ENCODE assay signal across 21 cellular contexts in the genomic region with DNA sequence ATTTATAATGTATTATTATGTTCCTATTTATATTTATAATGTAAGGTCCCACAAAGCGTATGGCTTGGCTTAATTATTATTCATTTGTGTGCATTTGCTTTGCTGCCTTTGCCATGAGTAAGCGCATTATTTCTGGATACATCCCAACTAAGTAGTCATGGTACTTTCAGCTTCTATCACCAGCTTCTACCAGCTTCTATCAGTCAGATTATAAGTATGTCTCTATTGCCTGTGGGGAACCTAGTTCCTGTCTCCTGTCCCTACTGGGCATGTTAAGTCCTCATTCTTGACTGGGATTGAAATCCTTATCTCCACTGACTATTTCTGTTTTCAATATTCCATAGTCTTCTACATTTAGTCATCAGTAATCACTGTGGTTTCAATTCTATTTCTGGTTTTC. TPM values are rescaled to one million over a fixed set of nuclear protein-coding genes. Genes with fewer than 3 reads are reported as not detected.
DNase-seq lines count a peak whose midpoint lies in the region; ATAC-seq and TF ChIP-seq lines count a peak whose summit lies in the region.
"Had no signal": no experiment of that assay in that cellular context is flagged by ENCODE, and none has a peak within 500 bp of the region (broad histone marks: within the 10 kb centered on the region; RNA-seq: fewer than 3 reads in every experiment).

No MANE protein-coding gene starts in this region.

- H3K9ac ChIP-seq in adipocyte (ENCODE audit: low read length), result no peak overlapping the region

- DNase-seq in AG04450 (ENCODE audit: low read depth, low spot score) (peak; percentile 33), HPDE6-E6E7 (ENCODE audit: extremely low spot score) (peak; percentile 28), adipocyte (ENCODE audit: low read depth) (peak; percentile 1), foreskin fibroblast (peak; percentile 56 to 65), chondrocyte (ENCODE audit: low spot score) (no peak)
- no peak for DNase-seq in activated T-cell treated with anti-CD3 and anti-CD28 coated beads, Interleukin-2, amount 50 U/mL, for 1 hour
- DNase-seq: activated CD4-positive, alpha-beta T cell treated with anti-CD3 and anti-CD28 coated beads, Interleukin-2, amount 10 ng/mL, durations not matched to agents 7 days and 5 days; activated gamma-delta T cell treated with Interleukin-2 at 50 U/mL for 16 hours; aorta; left lung; NCI-H1436 treated with DMSO at 0.1 percent for 48 hours; PC-9; stimulated activated CD4-positive, alpha-beta T cell treated with anti-CD3 and anti-CD28 coated beads, Interleukin-1b, Interleukin-23, amount 100 ng/mL, for 48 hours; stimulated activated naive CD8-positive, alpha-beta T cell treated with anti-CD3 and anti-CD28 coated beads, Interleukin-15, Interleukin-2, amounts not matched to agents 100 U/mL and 50 U/mL, for 24 hours had no signal

- no peak overlapping the region for H3K27ac ChIP-seq in AG04450 (ENCODE audit: low read depth, low read length)
- H3K27ac ChIP-seq: A549, gastroesophageal sphincter, left lung, PC-9 had no signal

- H3K9me3 ChIP-seq in AG04450 (ENCODE audit: control insufficient read depth, insufficient read depth, low read length), result no peaks in the 10 kb centered on the region; the same call in 1 of the 2 replicates
- no peaks in the 10 kb centered on the region for H3K9me3 ChIP-seq in adipocyte (ENCODE audit: control insufficient read depth, low read length)
- H3K9me3 ChIP-seq: A549, gastroesophageal sphincter, left lung had no signal

- ATAC-seq in HG03280 (IDR thresholded peaks at IDR 0.05; ENCODE audit: unreplicated experiment), result no peak
- ATAC-seq in GM21447 (IDR thresholded peaks at IDR 0.05; ENCODE audit: unreplicated experiment), result no peak
- ATAC-seq: A549; gastroesophageal sphincter; left lung; sciatic nerve; stimulated activated naive CD8-positive, alpha-beta T cell treated with anti-CD3 and anti-CD28 coated beads, Interleukin-15, Interleukin-2, amounts not matched to agents 100 U/mL and 50 U/mL, for 24 hours had no signal

- no peaks in the 10 kb centered on the region for H3K36me3 Mint-ChIP-seq in chondrocyte (ENCODE audit: low read depth)
- H3K36me3 Mint-ChIP-seq: type B pancreatic cell had no signal

- CTCF ChIA-PET in AG04450 (lab: Charles Lee), result no interaction called here

- POLR2A ChIA-PET in AG04450 (lab: Yijun Ruan, JAX), result no interaction called here

- no peaks in the 10 kb centered on the region for H3K36me3 ChIP-seq in adipocyte (ENCODE audit: control insufficient read depth, insufficient read depth, low read length, severe bottlenecking)
- H3K36me3 ChIP-seq: gastroesophageal sphincter, left lung had no signal

- H3K4me3 Mint-ChIP-seq in chondrocyte (ENCODE audit: unreplicated experiment), result no peak overlapping the region
- H3K4me3 Mint-ChIP-seq: activated CD4-positive, alpha-beta T cell treated with anti-CD3 and anti-CD28 coated beads, Interleukin-2, amount 10 ng/mL, durations not matched to agents 7 days and 5 days; type B pancreatic cell had no signal

- H3K27me3 ChIP-seq in AG04450 (ENCODE audit: control insufficient read depth, insufficient read depth, low read length), result no peaks in the 10 kb centered on the region
- no peaks in the 10 kb centered on the region for H3K27me3 ChIP-seq in adipocyte (replicated peaks; ENCODE audit: control insufficient read depth, insufficient read depth, low read length)
- H3K27me3 ChIP-seq: gastroesophageal sphincter, left lung had no signal

- H3K9me3 Mint-ChIP-seq in chondrocyte (ENCODE audit: low read depth), result no peaks in the 10 kb centered on the region
- H3K9me3 Mint-ChIP-seq: activated CD4-positive, alpha-beta T cell treated with anti-CD3 and anti-CD28 coated beads, Interleukin-2, amount 10 ng/mL, durations not matched to agents 7 days and 5 days; type B pancreatic cell had no signal

- no peaks in the 10 kb centered on the region for H3K4me1 ChIP-seq in adipocyte (ENCODE audit: control insufficient read depth, insufficient read depth, low read length)
- H3K4me1 ChIP-seq: A549, gastroesophageal sphincter, left lung had no signal

- peaks cover 14% of the 10 kb centered on the region for H3K27me3 Mint-ChIP-seq in chondrocyte (ENCODE audit: low read depth)
- H3K27me3 Mint-ChIP-seq: type B pancreatic cell had no signal

- no peak for TF ChIP-seq CTCF in AG04450 (IDR thresholded peaks at IDR 0.05; ENCODE audit: low read depth, low read length)
- TF ChIP-seq CTCF in foreskin fibroblast (IDR thresholded peaks at IDR 0.05; ENCODE audit: low read depth, low read length), result no peak
- no peak for TF ChIP-seq CTCF in chondrocyte (IDR thresholded peaks at IDR 0.05)

- no peak overlapping the region for H3K27ac Mint-ChIP-seq in chondrocyte (ENCODE audit: unreplicated experiment)
- H3K27ac Mint-ChIP-seq: activated CD4-positive, alpha-beta T cell treated with anti-CD3 and anti-CD28 coated beads, Interleukin-2, amount 10 ng/mL, durations not matched to agents 7 days and 5 days; type B pancreatic cell had no signal

- no peak overlapping the region for H3K4me3 ChIP-seq in AG04450 (ENCODE audit: low read depth, low read length)
- H3K4me3 ChIP-seq in adipocyte (ENCODE audit: low read length), result no peak overlapping the region
- H3K4me3 ChIP-seq in foreskin fibroblast (ENCODE audit: low read depth in 1 of 2, low read length in 2 of 2), result no peak overlapping the region
- H3K4me3 ChIP-seq: A549, gastroesophageal sphincter, left lung, PC-9 had no signal

- H3K4me1 Mint-ChIP-seq in chondrocyte (ENCODE audit: low read depth), result peaks cover 4% of the 10 kb centered on the region
- H3K4me1 Mint-ChIP-seq: activated CD4-positive, alpha-beta T cell treated with anti-CD3 and anti-CD28 coated beads, Interleukin-2, amount 10 ng/mL, durations not matched to agents 7 days and 5 days had no signal

RNA-seq across cellular contexts. Expression of a gene that starts 33.5 kb away (rescaled TPM):
- polyA plus RNA-seq in AG04450 (2011; rRNA removed), result not detected in 2 replicates
- polyA minus RNA-seq in AG04450 (2011; rRNA and poly(A)+ RNA removed), result 0.22 TPM in 1 of 2 replicates, not detected in the other
- total RNA-seq in chondrocyte, result not detected in 3 replicates
- total RNA-seq: activated CD4-positive, alpha-beta T cell treated with anti-CD3 and anti-CD28 coated beads, Interleukin-2, amount 10 ng/mL, durations not matched to agents 7 days and 5 days; aorta; gastroesophageal sphincter; left lung; mononuclear cell; PC-9; sciatic nerve had no signal
- polyA plus RNA-seq: A549, aorta had no signal

RNA-seq across cellular contexts. Expression of a gene that starts 57.3 kb away (rescaled TPM):
- not detected in 2 replicates for polyA plus RNA-seq in AG04450 (2011; rRNA removed)
- not detected in 2 replicates for polyA minus RNA-seq in AG04450 (2011; rRNA and poly(A)+ RNA removed)
- not detected in 3 replicates for total RNA-seq in chondrocyte
- total RNA-seq: activated CD4-positive, alpha-beta T cell treated with anti-CD3 and anti-CD28 coated beads, Interleukin-2, amount 10 ng/mL, durations not matched to agents 7 days and 5 days; aorta; gastroesophageal sphincter; left lung; mononuclear cell; PC-9; sciatic nerve had no signal
- polyA plus RNA-seq: A549, aorta had no signal

Comparison
In these comparisons a context has a peak if more than half of its experiments do, and no peak if none do; other contexts are left out.
1. DNase-seq: peak in AG04450 (single experiment), HPDE6-E6E7 (single experiment), adipocyte (single experiment) and foreskin fibroblast (2 of 2); none in activated T-cell treated with anti-CD3 and anti-CD28 coated beads, Interleukin-2, amount 50 U/mL, for 1 hour (single experiment) and chondrocyte (single experiment).